In the genomic region with DNA sequence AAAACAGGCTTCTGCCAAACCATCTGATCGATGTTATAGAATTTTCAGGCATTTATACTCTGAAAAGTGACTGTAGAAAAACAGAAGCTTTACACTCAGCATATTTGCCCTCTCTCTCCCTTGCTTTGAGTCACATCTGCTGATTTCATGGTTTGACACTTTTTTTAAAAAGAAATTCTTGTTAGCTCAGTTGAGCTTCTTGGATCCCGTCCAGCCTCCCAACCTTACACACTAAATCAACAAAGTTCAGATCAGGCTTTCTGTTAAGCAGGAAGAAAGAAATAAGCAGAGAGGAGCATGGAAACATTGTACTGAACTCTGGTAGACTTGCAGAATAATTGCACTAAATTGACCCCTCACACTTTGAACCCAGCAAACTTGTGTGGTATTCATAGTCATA, we compare ENCODE assay signal across 19 cellular contexts.
DNase-seq lines count a peak whose midpoint lies in the region; ATAC-seq and TF ChIP-seq lines count a peak whose summit lies in the region.
"Had no signal": no experiment of that assay in that cellular context is flagged by ENCODE, and none has a peak within 500 bp of the region (broad histone marks: within the 10 kb centered on the region; RNA-seq: fewer than 3 reads in every experiment).

No MANE protein-coding gene starts in this region.

- no peak overlapping the region for H3K9ac ChIP-seq in SK-N-MC (ENCODE audit: insufficient read length)

- no peaks in the 10 kb centered on the region for H3K9me3 ChIP-seq in SK-N-MC (ENCODE audit: low read depth, low read length)

- no peak for ATAC-seq in GM21576 (IDR thresholded peaks at IDR 0.05; ENCODE audit: unreplicated experiment)
- ATAC-seq: left ventricle myocardium superior; naive thymus-derived CD4-positive, alpha-beta T cell; right cardiac atrium had no signal

- TF ChIP-seq CTCF in kidney epithelial cell (IDR thresholded peaks at IDR 0.05; ENCODE audit: insufficient read depth, low read length, poor library complexity, severe bottlenecking), result no peak

- H3K27ac ChIP-seq in SK-N-MC, result peak overlapping the region; percentile 2; the same call in 1 of the 2 replicates

- no peaks in the 10 kb centered on the region for H3K27me3 ChIP-seq in kidney epithelial cell (ENCODE audit: control insufficient read depth, insufficient read depth, low read length)

- H3K36me3 ChIP-seq in SK-N-MC (ENCODE audit: insufficient read depth, low read length) (no peaks in the 10 kb centered on the region), kidney epithelial cell (ENCODE audit: control insufficient read depth, insufficient read depth, low read length) (no peaks in the 10 kb centered on the region)

- H3K4me3 ChIP-seq in SK-N-MC (peak overlapping the region; percentile 9; the same call in 1 of the 2 replicates), kidney epithelial cell (ENCODE audit: low read depth, low read length) (no peak overlapping the region)

- DNase-seq in NCI-H146 (lab: John Stamatoyannopoulos, UW) (peak; percentile 2), NCI-H146 treated with DMSO at 0.1 percent for 48 hours (lab: John Stamatoyannopoulos, UW; ENCODE audit: unreplicated experiment) (no peak), SK-N-MC (ENCODE audit: low read depth, low spot score) (peak; percentile 20), kidney epithelial cell (ENCODE audit: low read depth) (peak; percentile 25), ureter (ENCODE audit: low spot score) (peak; percentile 79), NCI-H2081 (lab: John Stamatoyannopoulos, UW) (no peak)
- no peak for DNase-seq in activated CD4-positive, alpha-beta T cell treated with anti-CD3 and anti-CD28 coated beads, Interleukin-2, amount 50 U/mL, for 48 hours
- DNase-seq: activated CD4-positive, alpha-beta T cell treated with anti-CD3 and anti-CD28 coated beads for 1 hour; CD4-positive, alpha-beta memory T cell; cortex of kidney; erythroblast; left ventricle myocardium superior; naive thymus-derived CD4-positive, alpha-beta T cell; NCI-H774; stimulated activated CD4-positive, alpha-beta T cell treated with anti-CD3 and anti-CD28 coated beads, Interleukin-4, amount 100 ng/mL, for 1 hour; T-helper 2 cell; trophoblast cell had no signal

Comparison
In these comparisons a context has a peak if more than half of its experiments do, and no peak if none do; other contexts are left out.
1. DNase-seq: peak in NCI-H146 (single experiment), SK-N-MC (single experiment), kidney epithelial cell (single experiment) and ureter (single experiment); none in NCI-H146 treated with DMSO at 0.1 percent for 48 hours (single experiment), NCI-H2081 (0 of 2) and activated CD4-positive, alpha-beta T cell treated with anti-CD3 and anti-CD28 coated beads, Interleukin-2, amount 50 U/mL, for 48 hours (0 of 2).